2 cellular contexts compared by ENCODE assay signal in the genomic region with DNA sequence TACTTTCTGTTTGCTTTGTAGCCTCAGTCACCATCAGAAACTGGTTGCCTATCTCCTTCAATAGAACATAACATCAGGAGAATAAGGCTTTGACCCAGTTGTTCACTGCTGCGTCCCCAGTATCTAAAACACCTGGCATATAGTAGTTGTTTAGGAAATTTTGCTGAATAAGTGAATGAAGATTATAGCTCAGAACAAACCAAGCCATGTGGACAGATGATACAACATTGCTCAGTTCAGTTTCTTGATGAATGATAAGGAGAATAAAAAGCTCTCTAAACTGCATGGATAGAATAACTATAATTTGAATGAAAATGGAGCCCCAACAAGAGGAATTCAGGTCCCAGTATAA.
TF ChIP-seq lines count a peak whose summit lies in the region.

No MANE protein-coding gene starts in this region.

TF ChIP-seq in SK-N-SH, 30 proteins besides CTCF, POLR2A, EP300 and RAD21 (continued from another document):
- TF ChIP-seq CHD2 (IDR thresholded peaks at IDR 0.05; ENCODE audit: low read length, partially characterized antibody): no peak
- no peak for TF ChIP-seq TEAD4 (IDR thresholded peaks at IDR 0.05; ENCODE audit: borderline replicate concordance, insufficient read depth)
- no peak for TF ChIP-seq ELF1 (IDR thresholded peaks at IDR 0.05)

TF ChIP-seq in SK-N-SH treated with all-trans-retinoic acid at 6 μM for 48 hours, 23 proteins besides CTCF, POLR2A, EP300 and RAD21 (continued from another document):
- TF ChIP-seq, protein P1, sequence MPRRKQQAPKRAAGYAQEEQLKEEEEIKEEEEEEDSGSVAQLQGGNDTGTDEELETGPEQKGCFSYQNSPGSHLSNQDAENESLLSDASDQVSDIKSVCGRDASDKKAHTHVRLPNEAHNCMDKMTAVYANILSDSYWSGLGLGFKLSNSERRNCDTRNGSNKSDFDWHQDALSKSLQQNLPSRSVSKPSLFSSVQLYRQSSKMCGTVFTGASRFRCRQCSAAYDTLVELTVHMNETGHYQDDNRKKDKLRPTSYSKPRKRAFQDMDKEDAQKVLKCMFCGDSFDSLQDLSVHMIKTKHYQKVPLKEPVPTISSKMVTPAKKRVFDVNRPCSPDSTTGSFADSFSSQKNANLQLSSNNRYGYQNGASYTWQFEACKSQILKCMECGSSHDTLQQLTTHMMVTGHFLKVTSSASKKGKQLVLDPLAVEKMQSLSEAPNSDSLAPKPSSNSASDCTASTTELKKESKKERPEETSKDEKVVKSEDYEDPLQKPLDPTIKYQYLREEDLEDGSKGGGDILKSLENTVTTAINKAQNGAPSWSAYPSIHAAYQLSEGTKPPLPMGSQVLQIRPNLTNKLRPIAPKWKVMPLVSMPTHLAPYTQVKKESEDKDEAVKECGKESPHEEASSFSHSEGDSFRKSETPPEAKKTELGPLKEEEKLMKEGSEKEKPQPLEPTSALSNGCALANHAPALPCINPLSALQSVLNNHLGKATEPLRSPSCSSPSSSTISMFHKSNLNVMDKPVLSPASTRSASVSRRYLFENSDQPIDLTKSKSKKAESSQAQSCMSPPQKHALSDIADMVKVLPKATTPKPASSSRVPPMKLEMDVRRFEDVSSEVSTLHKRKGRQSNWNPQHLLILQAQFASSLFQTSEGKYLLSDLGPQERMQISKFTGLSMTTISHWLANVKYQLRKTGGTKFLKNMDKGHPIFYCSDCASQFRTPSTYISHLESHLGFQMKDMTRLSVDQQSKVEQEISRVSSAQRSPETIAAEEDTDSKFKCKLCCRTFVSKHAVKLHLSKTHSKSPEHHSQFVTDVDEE (CRISPR knock-in tag; IDR thresholded peaks at IDR 0.05): no peak
- no peak for TF ChIP-seq ISL1 (CRISPR knock-in tag; IDR thresholded peaks at IDR 0.05)
- TF ChIP-seq GLIS3 (CRISPR knock-in tag; IDR thresholded peaks at IDR 0.05): no peak
- no peak for TF ChIP-seq ZFP30 (CRISPR knock-in tag; IDR thresholded peaks at IDR 0.05)
TF ChIP-seq in SK-N-SH treated with all-trans-retinoic acid at 6 μM for 48 hours: peak in this region for 0.
